ENCODE assay signal across 1 cellular context in the genomic region with DNA sequence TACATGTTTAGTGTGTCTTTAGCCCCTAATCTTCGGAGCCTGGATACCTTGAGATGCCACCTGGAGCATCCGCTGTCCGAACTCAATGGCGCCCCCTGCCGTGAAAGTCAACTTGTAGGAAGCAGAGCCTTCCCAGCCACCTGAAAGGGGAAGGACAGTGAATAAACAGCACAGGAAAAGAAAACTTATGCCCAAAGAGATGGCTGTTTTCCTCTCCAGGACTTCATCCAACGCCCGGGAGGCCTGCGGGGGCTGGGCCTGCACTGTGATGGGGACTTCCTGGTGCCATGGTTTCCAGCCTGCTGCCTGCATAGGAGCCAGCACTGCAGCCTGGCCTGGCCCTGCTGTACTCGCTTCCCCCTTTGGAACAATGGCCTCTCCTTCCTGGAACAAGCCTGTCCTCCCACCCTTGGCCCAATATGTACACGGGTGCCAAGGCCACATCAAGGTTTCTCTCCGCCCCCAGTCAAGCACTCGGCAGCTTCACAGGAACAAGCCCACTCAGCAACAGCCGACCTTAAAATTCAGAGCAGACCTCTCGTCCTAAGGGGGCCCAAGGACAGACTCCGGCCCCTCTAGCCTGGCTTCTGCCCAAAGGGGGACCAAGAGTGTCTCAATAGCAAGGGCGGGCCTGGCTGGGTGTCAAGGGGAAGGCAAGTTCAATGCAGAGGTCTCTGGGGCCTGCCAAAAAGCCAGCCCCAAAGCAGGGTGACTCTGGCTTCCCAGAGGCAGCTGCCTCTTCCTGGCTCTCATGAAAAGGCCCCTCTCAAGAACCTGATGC.
TF ChIP-seq lines count a peak whose summit lies in the region.

No MANE protein-coding gene starts in this region.

TF ChIP-seq in K562, 482 proteins besides CTCF, POLR2A, EP300 and RAD21:
- TF ChIP-seq, protein P1, sequence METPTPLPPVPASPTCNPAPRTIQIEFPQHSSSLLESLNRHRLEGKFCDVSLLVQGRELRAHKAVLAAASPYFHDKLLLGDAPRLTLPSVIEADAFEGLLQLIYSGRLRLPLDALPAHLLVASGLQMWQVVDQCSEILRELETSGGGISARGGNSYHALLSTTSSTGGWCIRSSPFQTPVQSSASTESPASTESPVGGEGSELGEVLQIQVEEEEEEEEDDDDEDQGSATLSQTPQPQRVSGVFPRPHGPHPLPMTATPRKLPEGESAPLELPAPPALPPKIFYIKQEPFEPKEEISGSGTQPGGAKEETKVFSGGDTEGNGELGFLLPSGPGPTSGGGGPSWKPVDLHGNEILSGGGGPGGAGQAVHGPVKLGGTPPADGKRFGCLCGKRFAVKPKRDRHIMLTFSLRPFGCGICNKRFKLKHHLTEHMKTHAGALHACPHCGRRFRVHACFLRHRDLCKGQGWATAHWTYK (CRISPR knock-in tag; IDR thresholded peaks at IDR 0.05) = no peak
- no peak for TF ChIP-seq ZNF436 (CRISPR knock-in tag; IDR thresholded peaks at IDR 0.05)
- no peak for TF ChIP-seq YY1 (IDR thresholded peaks at IDR 0.05; ENCODE audit: borderline replicate concordance in 1 of 3, control insufficient read depth in 1 of 3, extremely low read depth in 1 of 3, insufficient read depth in 3 of 3, insufficient read length in 1 of 3, insufficient replicate concordance in 2 of 3, low read depth in 1 of 3, low read length in 2 of 3)
- TF ChIP-seq MAFK (IDR thresholded peaks at IDR 0.05; ENCODE audit: low read length) = no peak
- TF ChIP-seq, protein P2, sequence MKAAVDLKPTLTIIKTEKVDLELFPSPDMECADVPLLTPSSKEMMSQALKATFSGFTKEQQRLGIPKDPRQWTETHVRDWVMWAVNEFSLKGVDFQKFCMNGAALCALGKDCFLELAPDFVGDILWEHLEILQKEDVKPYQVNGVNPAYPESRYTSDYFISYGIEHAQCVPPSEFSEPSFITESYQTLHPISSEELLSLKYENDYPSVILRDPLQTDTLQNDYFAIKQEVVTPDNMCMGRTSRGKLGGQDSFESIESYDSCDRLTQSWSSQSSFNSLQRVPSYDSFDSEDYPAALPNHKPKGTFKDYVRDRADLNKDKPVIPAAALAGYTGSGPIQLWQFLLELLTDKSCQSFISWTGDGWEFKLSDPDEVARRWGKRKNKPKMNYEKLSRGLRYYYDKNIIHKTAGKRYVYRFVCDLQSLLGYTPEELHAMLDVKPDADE (conservative IDR thresholded peaks at IDR 0.05; ENCODE audit: control insufficient read depth, low read depth, low read length) = 0 out of 2 replicates have a peak, but pooled peaks have one; percentile 8
- peak; percentile 25; the same call in 1 of the 2 replicates for TF ChIP-seq NBN (IDR thresholded peaks at IDR 0.05; ENCODE audit: low read depth)
- peak; percentile 70 for TF ChIP-seq CTBP1 (IDR thresholded peaks at IDR 0.05; ENCODE audit: borderline replicate concordance)
- no peak for TF ChIP-seq ZNF445 (CRISPR knock-in tag; IDR thresholded peaks at IDR 0.05; ENCODE audit: low read depth)
- TF ChIP-seq, protein P3, sequence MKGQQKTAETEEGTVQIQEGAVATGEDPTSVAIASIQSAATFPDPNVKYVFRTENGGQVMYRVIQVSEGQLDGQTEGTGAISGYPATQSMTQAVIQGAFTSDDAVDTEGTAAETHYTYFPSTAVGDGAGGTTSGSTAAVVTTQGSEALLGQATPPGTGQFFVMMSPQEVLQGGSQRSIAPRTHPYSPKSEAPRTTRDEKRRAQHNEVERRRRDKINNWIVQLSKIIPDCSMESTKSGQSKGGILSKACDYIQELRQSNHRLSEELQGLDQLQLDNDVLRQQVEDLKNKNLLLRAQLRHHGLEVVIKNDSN (CRISPR knock-in tag; IDR thresholded peaks at IDR 0.05) = 0 out of 2 replicates have a peak, but pooled peaks have one; percentile 25
- TF ChIP-seq SMC3 (conservative IDR thresholded peaks at IDR 0.05; ENCODE audit: insufficient read depth, low read depth, low read length) = peak; percentile 32; the same call in 1 of the 2 replicates
- TF ChIP-seq RBFOX2 (IDR thresholded peaks at IDR 0.05; ENCODE audit: low read depth, low read length) = 0 out of 2 replicates have a peak, but pooled peaks have one; percentile 35
- TF ChIP-seq, protein P4, sequence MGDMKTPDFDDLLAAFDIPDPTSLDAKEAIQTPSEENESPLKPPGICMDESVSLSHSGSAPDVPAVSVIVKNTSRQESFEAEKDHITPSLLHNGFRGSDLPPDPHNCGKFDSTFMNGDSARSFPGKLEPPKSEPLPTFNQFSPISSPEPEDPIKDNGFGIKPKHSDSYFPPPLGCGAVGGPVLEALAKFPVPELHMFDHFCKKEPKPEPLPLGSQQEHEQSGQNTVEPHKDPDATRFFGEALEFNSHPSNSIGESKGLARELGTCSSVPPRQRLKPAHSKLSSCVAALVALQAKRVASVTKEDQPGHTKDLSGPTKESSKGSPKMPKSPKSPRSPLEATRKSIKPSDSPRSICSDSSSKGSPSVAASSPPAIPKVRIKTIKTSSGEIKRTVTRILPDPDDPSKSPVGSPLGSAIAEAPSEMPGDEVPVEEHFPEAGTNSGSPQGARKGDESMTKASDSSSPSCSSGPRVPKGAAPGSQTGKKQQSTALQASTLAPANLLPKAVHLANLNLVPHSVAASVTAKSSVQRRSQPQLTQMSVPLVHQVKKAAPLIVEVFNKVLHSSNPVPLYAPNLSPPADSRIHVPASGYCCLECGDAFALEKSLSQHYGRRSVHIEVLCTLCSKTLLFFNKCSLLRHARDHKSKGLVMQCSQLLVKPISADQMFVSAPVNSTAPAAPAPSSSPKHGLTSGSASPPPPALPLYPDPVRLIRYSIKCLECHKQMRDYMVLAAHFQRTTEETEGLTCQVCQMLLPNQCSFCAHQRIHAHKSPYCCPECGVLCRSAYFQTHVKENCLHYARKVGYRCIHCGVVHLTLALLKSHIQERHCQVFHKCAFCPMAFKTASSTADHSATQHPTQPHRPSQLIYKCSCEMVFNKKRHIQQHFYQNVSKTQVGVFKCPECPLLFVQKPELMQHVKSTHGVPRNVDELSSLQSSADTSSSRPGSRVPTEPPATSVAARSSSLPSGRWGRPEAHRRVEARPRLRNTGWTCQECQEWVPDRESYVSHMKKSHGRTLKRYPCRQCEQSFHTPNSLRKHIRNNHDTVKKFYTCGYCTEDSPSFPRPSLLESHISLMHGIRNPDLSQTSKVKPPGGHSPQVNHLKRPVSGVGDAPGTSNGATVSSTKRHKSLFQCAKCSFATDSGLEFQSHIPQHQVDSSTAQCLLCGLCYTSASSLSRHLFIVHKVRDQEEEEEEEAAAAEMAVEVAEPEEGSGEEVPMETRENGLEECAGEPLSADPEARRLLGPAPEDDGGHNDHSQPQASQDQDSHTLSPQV (IDR thresholded peaks at IDR 0.05) = peak; percentile 56
- no peak for TF ChIP-seq ZNF224 (CRISPR knock-in tag; IDR thresholded peaks at IDR 0.05)
- peak; percentile 12; the same call in 1 of the 2 replicates for TF ChIP-seq KLF16 (IDR thresholded peaks at IDR 0.05)
- no peak for TF ChIP-seq DNMT1 (IDR thresholded peaks at IDR 0.05)
- no peak for TF ChIP-seq KLF10 (CRISPR knock-in tag; IDR thresholded peaks at IDR 0.05)
- 0 out of 2 replicates have a peak, but pooled peaks have one; percentile 12 for TF ChIP-seq ETV1 (tag; conservative IDR thresholded peaks at IDR 0.05; ENCODE audit: low read depth)
- TF ChIP-seq, protein P5, sequence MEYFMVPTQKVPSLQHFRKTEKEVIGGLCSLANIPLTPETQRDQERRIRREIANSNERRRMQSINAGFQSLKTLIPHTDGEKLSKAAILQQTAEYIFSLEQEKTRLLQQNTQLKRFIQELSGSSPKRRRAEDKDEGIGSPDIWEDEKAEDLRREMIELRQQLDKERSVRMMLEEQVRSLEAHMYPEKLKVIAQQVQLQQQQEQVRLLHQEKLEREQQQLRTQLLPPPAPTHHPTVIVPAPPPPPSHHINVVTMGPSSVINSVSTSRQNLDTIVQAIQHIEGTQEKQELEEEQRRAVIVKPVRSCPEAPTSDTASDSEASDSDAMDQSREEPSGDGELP (CRISPR knock-in tag; IDR thresholded peaks at IDR 0.05; ENCODE audit: borderline replicate concordance) = peak; percentile 42; the same call in 1 of the 2 replicates
- TF ChIP-seq XRCC5 (IDR thresholded peaks at IDR 0.05; ENCODE audit: low read depth, low read length) = 0 out of 2 replicates have a peak, but pooled peaks have one; percentile 80
- peak; percentile 60; the same call in 1 of the 2 replicates for TF ChIP-seq ZEB2 (IDR thresholded peaks at IDR 0.05)
- TF ChIP-seq JUN (IDR thresholded peaks at IDR 0.05; ENCODE audit: borderline replicate concordance, low read depth, low read length) = no peak
- no peak for TF ChIP-seq JUN (CRISPR knock-in tag; IDR thresholded peaks at IDR 0.05; ENCODE audit: borderline replicate concordance)
- peak; percentile 50 for TF ChIP-seq POLR2G (IDR thresholded peaks at IDR 0.05; ENCODE audit: low read depth, low read length)
- peak; percentile 37; the same call in 1 of the 2 replicates for TF ChIP-seq CREM (IDR thresholded peaks at IDR 0.05; ENCODE audit: low read depth)
- TF ChIP-seq ZNF583 (CRISPR knock-in tag; IDR thresholded peaks at IDR 0.05) = no peak
- TF ChIP-seq RCOR1 (IDR thresholded peaks at IDR 0.05; ENCODE audit: borderline replicate concordance in 1 of 2, low read depth in 2 of 2, low read length in 2 of 2) = peak in 1 of 2 experiments; percentile 75; a peak in 2 of 4 replicates
- TF ChIP-seq ELF1 (tag; IDR thresholded peaks at IDR 0.05) = 0 out of 2 replicates have a peak, but pooled peaks have one; percentile 21
- TF ChIP-seq TARDBP (IDR thresholded peaks at IDR 0.05) = no peak
TF ChIP-seq in K562: peak in this region for 16.
